8 cellular contexts compared by ENCODE assay signal in the genomic region with DNA sequence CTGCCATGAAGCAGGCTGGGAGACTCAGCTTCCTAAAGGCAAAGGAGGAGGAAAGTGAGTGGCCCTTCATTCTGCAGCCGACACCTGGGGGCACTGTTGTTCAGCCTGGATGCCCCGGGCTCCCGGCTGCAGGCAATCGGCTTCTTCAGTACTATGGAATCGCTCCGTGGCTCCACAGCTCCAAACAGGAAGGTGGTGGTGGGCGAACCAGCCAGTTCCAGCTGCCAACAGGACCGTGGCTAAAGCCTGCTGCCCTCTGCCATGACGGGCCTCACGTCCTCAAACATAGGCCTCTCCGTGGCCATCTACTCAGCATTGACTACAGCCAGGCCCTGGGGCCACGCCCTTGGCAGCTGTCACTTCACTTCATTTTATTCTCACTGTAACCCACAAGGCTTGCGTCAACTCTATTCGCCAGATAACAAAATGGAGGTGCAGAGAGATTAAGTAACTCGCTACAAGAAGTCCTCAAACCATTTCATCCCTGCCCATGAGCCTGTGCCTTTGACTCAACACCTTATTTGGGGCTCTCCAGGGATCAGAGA. TPM values are rescaled to one million over a fixed set of nuclear protein-coding genes. Genes with fewer than 3 reads are reported as not detected.
DNase-seq lines count a peak whose midpoint lies in the region; ATAC-seq, FAIRE-seq and TF ChIP-seq lines count a peak whose summit lies in the region.

No MANE protein-coding gene starts in this region.

- no peak overlapping the region for H3K27ac ChIP-seq in CD8-positive, alpha-beta memory T cell (ENCODE audit: low read depth, low read length)
- no peak overlapping the region for H3K27ac ChIP-seq in keratinocyte (ENCODE audit: control insufficient read depth, insufficient read depth, low read length)

- dilution Hi-C loops in keratinocyte (cut with MboI; ENCODE audit: extremely low pct_ligation_motif_present, low sequenced_read_pairs) = no loop called here

- H3K27me3 ChIP-seq in CD8-positive, alpha-beta memory T cell (ENCODE audit: insufficient read depth, low read length, poor library complexity, severe bottlenecking) = no peaks in the 10 kb centered on the region
- H3K27me3 ChIP-seq in keratinocyte (ENCODE audit: control insufficient read depth, extremely low read depth, insufficient read depth, low read length) = peaks cover 17% of the 10 kb centered on the region

- TF ChIP-seq CTCF in keratinocyte (optimal IDR thresholded peaks at IDR 0.05 in 1 of 3, IDR thresholded peaks at IDR 0.05 in 1 of 3, conservative IDR thresholded peaks at IDR 0.05 in 1 of 3; ENCODE audit: extremely low read depth in 1 of 3, insufficient read depth in 2 of 3, low read length in 3 of 3) = peak; percentile 52 to 81 (median 70)

- no peaks in the 10 kb centered on the region for H3K79me2 ChIP-seq in keratinocyte (ENCODE audit: control insufficient read depth, insufficient read depth, low read length)

- H3K4me3 ChIP-seq in CD8-positive, alpha-beta memory T cell (ENCODE audit: low read length) = peak overlapping the region; percentile 29
- no peak overlapping the region for H3K4me3 ChIP-seq in keratinocyte (ENCODE audit: control insufficient read depth in 2 of 3, extremely low read depth in 1 of 3, insufficient read depth in 2 of 3, low read depth in 1 of 3, low read length in 3 of 3)

- CTCF ChIA-PET in CD8-positive, alpha-beta memory T cell (lab: Charles Lee) = interaction anchor here (0.5 to 1.8 kb wide), 9 partner anchors 12 to 557 kb away, joined by 3 to 7 read pairs (median 4); no protein-coding TSS in a partner anchor

- no peak for FAIRE-seq in keratinocyte (lab: Jason Lieb, UNC)

- peaks cover 0 to 11% (median 0%) of the 10 kb centered on the region in 3 donors for H3K36me3 Mint-ChIP-seq in CD8-positive, alpha-beta memory T cell
- no peaks in the 10 kb centered on the region for H3K36me3 Mint-ChIP-seq in T-helper 2 cell treated with Interferon-gamma antibody and Interleukin-4, amounts not matched to agents 5 μg/mL and 100 μg/mL, for 36 hours (ENCODE audit: low read depth)

- H2AFZ ChIP-seq in keratinocyte (ENCODE audit: control insufficient read depth, low read length) = no peak overlapping the region

- no peaks in the 10 kb centered on the region for H4K20me1 ChIP-seq in keratinocyte (ENCODE audit: control insufficient read depth, extremely low read depth, insufficient read depth, low read length)

- H3K4me2 ChIP-seq in keratinocyte (ENCODE audit: control insufficient read depth, extremely low read depth, insufficient read depth, low read depth, low read length) = no peak overlapping the region

- peaks cover 26 to 60% of the 10 kb centered on the region in 2 donors for H3K27me3 Mint-ChIP-seq in CD8-positive, alpha-beta memory T cell
- H3K27me3 Mint-ChIP-seq in T-helper 2 cell treated with Interferon-gamma antibody and Interleukin-4, amounts not matched to agents 5 μg/mL and 100 μg/mL, for 36 hours (ENCODE audit: low read depth) = peaks cover 38% of the 10 kb centered on the region

- peak; percentile 22 to 62 (median 32) for DNase-seq in CD8-positive, alpha-beta memory T cell
- DNase-seq in NCI-H1105 treated with DMSO at 0.1 percent for 48 hours (lab: John Stamatoyannopoulos, UW) = peak; percentile 24
- DNase-seq in T-helper 2 cell treated with Interferon-gamma antibody and Interleukin-4, amounts not matched to agents 5 μg/mL and 100 μg/mL, for 36 hours (ENCODE audit: low spot score) = peak; percentile 47
- DNase-seq in astrocyte of the hippocampus (ENCODE audit: low read depth, low spot score) = peak; percentile 81
- no peak for DNase-seq in keratinocyte (ENCODE audit: low read depth, low spot score)
- DNase-seq in stimulated activated CD4-positive, alpha-beta T cell treated with anti-CD3 and anti-CD28 coated beads, Interleukin-4, amount 100 ng/mL, for 48 hours (ENCODE audit: low read depth in 2 of 2) = peak; percentile 48 to 58

- ATAC-seq in GM21825 (IDR thresholded peaks at IDR 0.05; ENCODE audit: unreplicated experiment) (peak; percentile 28), GM19328 (IDR thresholded peaks at IDR 0.05; ENCODE audit: unreplicated experiment) (no peak)

- no peak overlapping the region for H3K9ac ChIP-seq in keratinocyte (ENCODE audit: control insufficient read depth, extremely low read depth, insufficient read depth, low read length)

- H3K4me3 Mint-ChIP-seq in CD8-positive, alpha-beta memory T cell = peak overlapping the region in 6 of 7 donors; percentile 30 to 78 (median 54)
- H3K4me3 Mint-ChIP-seq in T-helper 2 cell treated with Interferon-gamma antibody and Interleukin-4, amounts not matched to agents 5 μg/mL and 100 μg/mL, for 36 hours = peak overlapping the region; percentile 62

- POLR2A ChIA-PET in CD8-positive, alpha-beta memory T cell (lab: Charles Lee) = interaction anchor here (0.6 kb wide), 1 partner anchor 279 kb away, joined by 6 read pairs; no protein-coding TSS in a partner anchor

- H3K9me3 Mint-ChIP-seq in CD8-positive, alpha-beta memory T cell = peaks cover 3 to 15% (median 13%) of the 10 kb centered on the region in 5 donors
- H3K9me3 Mint-ChIP-seq in T-helper 2 cell treated with Interferon-gamma antibody and Interleukin-4, amounts not matched to agents 5 μg/mL and 100 μg/mL, for 36 hours = peaks cover 8% of the 10 kb centered on the region

- no peaks in the 10 kb centered on the region for H3K9me3 ChIP-seq in CD8-positive, alpha-beta memory T cell (ENCODE audit: low read length)
- H3K9me3 ChIP-seq in keratinocyte (ENCODE audit: control insufficient read depth, low read depth, low read length) = peaks cover 2% of the 10 kb centered on the region

- H3K27ac Mint-ChIP-seq in CD8-positive, alpha-beta memory T cell = no peak overlapping the region
- no peak overlapping the region for H3K27ac Mint-ChIP-seq in T-helper 2 cell treated with Interferon-gamma antibody and Interleukin-4, amounts not matched to agents 5 μg/mL and 100 μg/mL, for 36 hours

- H3K36me3 ChIP-seq in CD8-positive, alpha-beta memory T cell (ENCODE audit: insufficient read depth, low read length) = no peaks in the 10 kb centered on the region
- no peaks in the 10 kb centered on the region for H3K36me3 ChIP-seq in keratinocyte (ENCODE audit: control insufficient read depth in 2 of 2, extremely low read depth in 1 of 2, insufficient read depth in 2 of 2, low read length in 2 of 2)

- H3K4me1 Mint-ChIP-seq in CD8-positive, alpha-beta memory T cell = peaks cover 2 to 5% (median 4%) of the 10 kb centered on the region in 3 donors
- H3K4me1 Mint-ChIP-seq in T-helper 2 cell treated with Interferon-gamma antibody and Interleukin-4, amounts not matched to agents 5 μg/mL and 100 μg/mL, for 36 hours (ENCODE audit: low read depth) = peaks cover 6% of the 10 kb centered on the region

- no peaks in the 10 kb centered on the region for H3K9me1 ChIP-seq in keratinocyte (ENCODE audit: control insufficient read depth, extremely low read depth, insufficient read depth, low read length)

- no peaks in the 10 kb centered on the region for H3K4me1 ChIP-seq in CD8-positive, alpha-beta memory T cell (ENCODE audit: insufficient read depth, low read length)
- no peaks in the 10 kb centered on the region for H3K4me1 ChIP-seq in keratinocyte (ENCODE audit: control insufficient read depth, extremely low read depth, insufficient read depth, low read length)

RNA-seq across cellular contexts. Expression of a gene that starts 38.1 kb away (rescaled TPM):
- total RNA-seq in CD8-positive, alpha-beta memory T cell = under 1 TPM; 0.18 to 0.29 TPM
- not detected for polyA plus RNA-seq in CD8-positive, alpha-beta memory T cell
- not detected in 3 replicates for polyA plus RNA-seq in keratinocyte
- polyA plus RNA-seq in keratinocyte (2011; ENCODE audit: low read depth) = not detected
- polyA plus RNA-seq in keratinocyte (2011; cell fraction: cytosol; rRNA removed) = not detected in 2 replicates
- not detected in 2 replicates for polyA plus RNA-seq in keratinocyte (2011; cell fraction: nucleus; rRNA removed)
- polyA plus RNA-seq in keratinocyte (2012; ENCODE audit: low replicate concordance) = not detected in 2 replicates
- polyA minus RNA-seq in keratinocyte = not detected in 3 replicates
- polyA minus RNA-seq in keratinocyte (2011; cell fraction: cytosol; rRNA and poly(A)+ RNA removed) = not detected
- polyA minus RNA-seq in keratinocyte (2011; cell fraction: nucleus; rRNA and poly(A)+ RNA removed) = not detected in 2 replicates
